ENCODE assay signal across 1 cellular context in the genomic region with DNA sequence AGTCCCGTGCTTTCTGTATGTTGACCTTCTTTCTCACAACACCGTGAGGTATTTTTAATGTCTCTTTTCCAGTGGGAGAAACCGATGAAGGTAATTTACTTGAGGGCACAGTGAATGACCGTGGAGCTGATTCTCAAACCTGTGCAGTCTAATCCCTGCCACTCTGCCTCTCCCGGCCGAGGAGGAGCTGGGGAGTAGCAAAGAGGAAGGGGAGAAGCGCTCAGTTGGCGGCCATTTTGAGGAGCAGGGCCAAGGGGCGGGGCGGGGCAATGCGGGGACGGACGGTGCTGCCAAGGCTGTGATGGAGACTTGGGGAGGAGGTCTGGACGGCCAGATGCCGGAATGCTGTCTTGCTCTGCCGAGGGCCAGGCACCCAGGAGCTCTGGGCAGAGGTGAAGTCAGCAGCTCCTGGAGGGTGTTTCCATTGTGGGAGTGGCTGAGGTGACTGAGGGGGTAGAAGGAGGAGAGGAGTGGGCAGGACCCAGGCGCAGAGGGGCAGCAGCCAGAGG.
TF ChIP-seq lines count a peak whose summit lies in the region.

No MANE protein-coding gene starts in this region.

TF ChIP-seq in SK-N-SH treated with all-trans-retinoic acid at 6 μM for 48 hours, 23 proteins besides CTCF, POLR2A, EP300 and RAD21 (continued from another document):
- TF ChIP-seq, protein P1, sequence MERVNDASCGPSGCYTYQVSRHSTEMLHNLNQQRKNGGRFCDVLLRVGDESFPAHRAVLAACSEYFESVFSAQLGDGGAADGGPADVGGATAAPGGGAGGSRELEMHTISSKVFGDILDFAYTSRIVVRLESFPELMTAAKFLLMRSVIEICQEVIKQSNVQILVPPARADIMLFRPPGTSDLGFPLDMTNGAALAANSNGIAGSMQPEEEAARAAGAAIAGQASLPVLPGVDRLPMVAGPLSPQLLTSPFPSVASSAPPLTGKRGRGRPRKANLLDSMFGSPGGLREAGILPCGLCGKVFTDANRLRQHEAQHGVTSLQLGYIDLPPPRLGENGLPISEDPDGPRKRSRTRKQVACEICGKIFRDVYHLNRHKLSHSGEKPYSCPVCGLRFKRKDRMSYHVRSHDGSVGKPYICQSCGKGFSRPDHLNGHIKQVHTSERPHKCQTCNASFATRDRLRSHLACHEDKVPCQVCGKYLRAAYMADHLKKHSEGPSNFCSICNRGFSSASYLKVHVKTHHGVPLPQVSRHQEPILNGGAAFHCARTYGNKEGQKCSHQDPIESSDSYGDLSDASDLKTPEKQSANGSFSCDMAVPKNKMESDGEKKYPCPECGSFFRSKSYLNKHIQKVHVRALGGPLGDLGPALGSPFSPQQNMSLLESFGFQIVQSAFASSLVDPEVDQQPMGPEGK (CRISPR knock-in tag; IDR thresholded peaks at IDR 0.05; ENCODE audit: borderline replicate concordance): no peak
- TF ChIP-seq OSR1 (CRISPR knock-in tag; IDR thresholded peaks at IDR 0.05) (no peak), CSDC2 (CRISPR knock-in tag; IDR thresholded peaks at IDR 0.05) (no peak), ZNF70 (CRISPR knock-in tag; IDR thresholded peaks at IDR 0.05) (no peak), ZFP3 (CRISPR knock-in tag; IDR thresholded peaks at IDR 0.05) (no peak)
